In genomic region chr21:43728467-43729390, GRCh38 we compare ENCODE assay signal across 8 cellular contexts.
A peak's percentile ranks its signal among the peaks of the same experiment; 100 is the strongest.
DNase-seq lines count a peak whose midpoint lies in the region; ATAC-seq lines count a peak whose summit lies in the region.

No MANE protein-coding gene starts in this region.

- H3K27ac ChIP-seq in caudate nucleus (ENCODE audit: low read depth, low read length) (peak overlapping the region; percentile 97), skin epidermis (peak overlapping the region; percentile 7 to 91 (median 82))

- ATAC-seq in GM18502 (IDR thresholded peaks at IDR 0.05; ENCODE audit: poor library complexity, unreplicated experiment) (peak; percentile 66), HG02884 (IDR thresholded peaks at IDR 0.05; ENCODE audit: unreplicated experiment) (peak; percentile 76)

- peak overlapping the region; percentile 23 to 45 (median 39) for H3K4me3 ChIP-seq in skin epidermis

- DNase-seq in NCI-H2107 treated with DMSO at 0.1 percent for 48 hours (lab: John Stamatoyannopoulos, UW; ENCODE audit: unreplicated experiment) (peak; percentile 57), caudate nucleus (lab: John Stamatoyannopoulos, UW) (peak; percentile 53 to 97 (median 86)), iPS-NIHi7 (ENCODE audit: extremely low spot score) (peak; percentile 87), NCI-H187 treated with DMSO at 0.1 percent for 48 hours (lab: John Stamatoyannopoulos, UW) (no peak)
- peak; percentile 31 to 55 (median 48) for DNase-seq in activated CD4-positive, CD25-positive, alpha-beta regulatory T cell (lab: John Stamatoyannopoulos, UW)
